In the genomic region with DNA sequence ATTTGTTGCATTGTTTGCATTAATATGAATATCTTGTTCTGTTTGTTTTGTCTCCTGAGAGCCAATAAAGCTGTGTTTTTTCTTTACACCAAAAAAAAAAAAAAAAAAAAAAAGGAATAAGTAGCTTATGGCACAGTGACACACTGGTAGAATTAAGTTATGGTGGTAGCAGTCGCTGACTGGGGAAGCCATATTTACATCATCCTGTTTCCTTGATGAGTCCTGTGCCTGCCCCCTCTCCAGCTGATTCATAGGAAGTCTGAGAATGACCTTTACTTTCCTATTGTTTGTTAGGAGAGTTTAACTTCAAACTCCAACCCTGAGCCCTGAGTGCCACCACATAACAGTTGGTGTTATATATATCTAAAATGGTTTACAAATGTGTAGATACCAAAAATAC, we compare ENCODE assay signal across 21 cellular contexts.
A peak's percentile ranks its signal among the peaks of the same experiment; 100 is the strongest.
DNase-seq lines count a peak whose midpoint lies in the region; ATAC-seq and TF ChIP-seq lines count a peak whose summit lies in the region.
"Had no signal": no experiment of that assay in that cellular context is flagged by ENCODE, and none has a peak within 500 bp of the region (broad histone marks: within the 10 kb centered on the region; RNA-seq: fewer than 3 reads in every experiment).

No MANE protein-coding gene starts in this region.

- H3K79me2 ChIP-seq in ACC112 (ENCODE audit: control insufficient read depth, insufficient read depth, low read length, unreplicated experiment): no peaks in the 10 kb centered on the region
- H3K79me2 ChIP-seq: hepatocyte had no signal

- H3K4me1 ChIP-seq in ACC112 (ENCODE audit: control insufficient read depth, insufficient read depth, low read length, unreplicated experiment): peaks cover 7% of the 10 kb centered on the region

- H3K36me3 ChIP-seq in ACC112 (ENCODE audit: insufficient read depth, low read length): no peaks in the 10 kb centered on the region

- no peak for TF ChIP-seq CTCF in choroid plexus epithelial cell (conservative IDR thresholded peaks at IDR 0.05; ENCODE audit: low read depth, low read length)
- TF ChIP-seq CTCF in GM20000 (IDR thresholded peaks at IDR 0.05; ENCODE audit: extremely low read depth, missing control alignments): no peak

- no peaks in the 10 kb centered on the region for H3K27me3 ChIP-seq in ACC112 (ENCODE audit: insufficient read depth, low read length)
- H3K27me3 ChIP-seq: esophagus squamous epithelium, hepatocyte, upper lobe of left lung had no signal

- no peak for ATAC-seq in HG02571 (IDR thresholded peaks at IDR 0.05; ENCODE audit: unreplicated experiment)

- H3K27ac ChIP-seq in ACC112 (ENCODE audit: low read depth, low read length): peak overlapping the region; percentile 25
- H3K27ac ChIP-seq: esophagus squamous epithelium, hepatocyte, upper lobe of left lung, VCaP had no signal

- DNase-seq in HPDE6-E6E7 (ENCODE audit: extremely low spot score) (peak; percentile 38), choroid plexus epithelial cell (ENCODE audit: low read depth) (peak; percentile 36), kidney glomerular epithelial cell (lab: John Stamatoyannopoulos, UW) (peak; percentile 2), GM20000 (ENCODE audit: low spot score) (no peak), SW 1271 (lab: John Stamatoyannopoulos, UW) (no peak), NOMO-1 (lab: John Stamatoyannopoulos, UW; ENCODE audit: unreplicated experiment in 2 of 2) (no peak)
- DNase-seq: activated CD4-positive, alpha-beta memory T cell treated with anti-CD3 and anti-CD28 coated beads for 36 hours; activated T-cell treated with anti-CD3 and anti-CD28 coated beads, Interleukin-2, amount 50 U/mL, for 24 hours; CD8-positive, alpha-beta memory T cell; esophagus squamous epithelium; H7; kidney; NCI-H2081; NCI-H510A; SHP77; stimulated activated naive CD8-positive, alpha-beta T cell treated with anti-CD3 and anti-CD28 coated beads, Interleukin-15, Interleukin-2, amounts not matched to agents 100 U/mL and 50 U/mL, for 24 hours had no signal

- H3K4me3 ChIP-seq in ACC112 (ENCODE audit: low read depth, low read length): no peak overlapping the region
- no peak overlapping the region for H3K4me3 ChIP-seq in choroid plexus epithelial cell (ENCODE audit: low read depth, low read length)
- H3K4me3 ChIP-seq: esophagus squamous epithelium, hepatocyte, upper lobe of left lung had no signal

- no peak overlapping the region for H2AFZ ChIP-seq in ACC112 (ENCODE audit: low read length, unreplicated experiment)
- H2AFZ ChIP-seq: hepatocyte had no signal

Comparison
In these comparisons a context has a peak if more than half of its experiments do, and no peak if none do; other contexts are left out.
1. DNase-seq: peak in HPDE6-E6E7 (single experiment), choroid plexus epithelial cell (single experiment) and kidney glomerular epithelial cell (single experiment); none in GM20000 (single experiment), SW 1271 (0 of 2) and NOMO-1 (0 of 2).